1 cellular context compared by ENCODE assay signal in the genomic region with DNA sequence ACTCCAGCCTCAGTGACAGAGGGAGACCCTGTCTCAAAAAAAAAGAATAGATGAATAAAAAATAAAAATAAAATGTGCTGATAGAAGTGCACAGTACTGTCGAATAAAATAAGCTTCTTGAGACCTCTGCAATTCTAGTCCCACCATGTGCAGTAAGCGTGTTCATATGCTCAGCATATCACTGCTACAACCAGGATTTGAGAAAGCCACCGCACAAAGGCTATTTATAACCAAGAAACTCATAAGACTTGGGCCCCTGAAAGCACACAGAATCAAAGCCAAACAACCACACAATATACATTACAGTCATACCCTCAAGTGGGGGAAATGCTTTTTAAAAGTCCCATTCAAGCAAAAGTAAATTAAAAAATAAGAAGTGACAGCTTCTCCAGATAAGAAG.
TF ChIP-seq lines count a peak whose summit lies in the region.

No MANE protein-coding gene starts in this region.

TF ChIP-seq in GM23338, 12 proteins besides CTCF, POLR2A, EP300 and RAD21:
- TF ChIP-seq ZNF462 (CRISPR knock-in tag; IDR thresholded peaks at IDR 0.05) (no peak), JUNB (IDR thresholded peaks at IDR 0.05; ENCODE audit: unreplicated experiment) (no peak), CREB1 (CRISPR knock-in tag; IDR thresholded peaks at IDR 0.05; ENCODE audit: low read depth) (no peak), ETS1 (IDR thresholded peaks at IDR 0.05) (no peak), ZNF114 (CRISPR knock-in tag; IDR thresholded peaks at IDR 0.05) (no peak), NANOG (IDR thresholded peaks at IDR 0.05; ENCODE audit: borderline replicate concordance) (no peak), STAT1 (IDR thresholded peaks at IDR 0.05; ENCODE audit: unreplicated experiment) (no peak), ZNF331 (CRISPR knock-in tag; IDR thresholded peaks at IDR 0.05; ENCODE audit: low read depth) (no peak), POLR2AphosphoS5 (IDR thresholded peaks at IDR 0.05; ENCODE audit: low read depth) (no peak), EZH2phosphoT487 (IDR thresholded peaks at IDR 0.05; ENCODE audit: unreplicated experiment) (no peak)
- TF ChIP-seq, protein P1, sequence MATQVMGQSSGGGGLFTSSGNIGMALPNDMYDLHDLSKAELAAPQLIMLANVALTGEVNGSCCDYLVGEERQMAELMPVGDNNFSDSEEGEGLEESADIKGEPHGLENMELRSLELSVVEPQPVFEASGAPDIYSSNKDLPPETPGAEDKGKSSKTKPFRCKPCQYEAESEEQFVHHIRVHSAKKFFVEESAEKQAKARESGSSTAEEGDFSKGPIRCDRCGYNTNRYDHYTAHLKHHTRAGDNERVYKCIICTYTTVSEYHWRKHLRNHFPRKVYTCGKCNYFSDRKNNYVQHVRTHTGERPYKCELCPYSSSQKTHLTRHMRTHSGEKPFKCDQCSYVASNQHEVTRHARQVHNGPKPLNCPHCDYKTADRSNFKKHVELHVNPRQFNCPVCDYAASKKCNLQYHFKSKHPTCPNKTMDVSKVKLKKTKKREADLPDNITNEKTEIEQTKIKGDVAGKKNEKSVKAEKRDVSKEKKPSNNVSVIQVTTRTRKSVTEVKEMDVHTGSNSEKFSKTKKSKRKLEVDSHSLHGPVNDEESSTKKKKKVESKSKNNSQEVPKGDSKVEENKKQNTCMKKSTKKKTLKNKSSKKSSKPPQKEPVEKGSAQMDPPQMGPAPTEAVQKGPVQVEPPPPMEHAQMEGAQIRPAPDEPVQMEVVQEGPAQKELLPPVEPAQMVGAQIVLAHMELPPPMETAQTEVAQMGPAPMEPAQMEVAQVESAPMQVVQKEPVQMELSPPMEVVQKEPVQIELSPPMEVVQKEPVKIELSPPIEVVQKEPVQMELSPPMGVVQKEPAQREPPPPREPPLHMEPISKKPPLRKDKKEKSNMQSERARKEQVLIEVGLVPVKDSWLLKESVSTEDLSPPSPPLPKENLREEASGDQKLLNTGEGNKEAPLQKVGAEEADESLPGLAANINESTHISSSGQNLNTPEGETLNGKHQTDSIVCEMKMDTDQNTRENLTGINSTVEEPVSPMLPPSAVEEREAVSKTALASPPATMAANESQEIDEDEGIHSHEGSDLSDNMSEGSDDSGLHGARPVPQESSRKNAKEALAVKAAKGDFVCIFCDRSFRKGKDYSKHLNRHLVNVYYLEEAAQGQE (IDR thresholded peaks at IDR 0.05; ENCODE audit: unreplicated experiment), result no peak
TF ChIP-seq in GM23338: peak in this region for 0.
